8 cellular contexts compared by ENCODE assay signal in genomic region chr19:1173845-1174809, GRCh38. TPM values are rescaled to one million over a fixed set of nuclear protein-coding genes. Genes with fewer than 3 reads are reported as not detected.
A peak's percentile ranks its signal among the peaks of the same experiment; 100 is the strongest.
DNase-seq lines count a peak whose midpoint lies in the region; ATAC-seq and TF ChIP-seq lines count a peak whose summit lies in the region.

Gene SBNO2, minus strand, starts transcription at chr19:1174268. Its CDS starts 19,992 bp downstream, at chr19:1154276.

- H3K27ac Mint-ChIP-seq in IgD-negative memory B cell: peak within 1 kb of the TSS; percentile 76 to 96 (median 84)

- TF ChIP-seq POLR2A in GM19099 (IDR thresholded peaks at IDR 0.05; ENCODE audit: extremely low read depth, insufficient read length, low read depth) (peak; percentile 97), Peyer's patch (IDR thresholded peaks at IDR 0.05) (peak; percentile 70 to 76)

- H3K4me1 Mint-ChIP-seq in IgD-negative memory B cell: peaks cover 5 to 14% (median 5%) of the 10 kb centered on the region in 3 donors

- CTCF ChIA-PET in AG04449 (lab: Yijun Ruan, JAX): interaction anchor here (1.6 kb wide), 1 partner anchor 21 kb away, joined by 3 read pairs; no protein-coding TSS in a partner anchor

- peaks cover 0 to 30% (median 16%) of the 10 kb centered on the region in 4 donors for H3K4me1 ChIP-seq in Peyer's patch
- H3K4me1 ChIP-seq in muscle layer of duodenum (ENCODE audit: control insufficient read depth in 1 of 2, insufficient read depth in 2 of 2, low read length in 2 of 2): peaks cover 2 to 33% of the 10 kb centered on the region in 2 donors

- no peaks in the 10 kb centered on the region for H3K9me3 ChIP-seq in Peyer's patch
- no peaks in the 10 kb centered on the region for H3K9me3 ChIP-seq in muscle layer of duodenum (ENCODE audit: control insufficient read depth in 1 of 2, low read length in 2 of 2)

- DNase-seq in AG04449 (ENCODE audit: low read depth, low spot score) (no peak), Peyer's patch (peak; percentile 82 to 96 (median 96))
- peak; percentile 98 to 99 for DNase-seq in activated T-cell treated with anti-CD3 and anti-CD28 coated beads, Interleukin-2, amount 50 U/mL, for 48 hours
- peak; percentile 92 for DNase-seq in stimulated activated CD8-positive, alpha-beta memory T cell treated with anti-CD3 and anti-CD28 coated beads, Interleukin-7, amount 100 ng/mL, for 24 hours (ENCODE audit: low read depth)

- no peaks in the 10 kb centered on the region for H3K36me3 Mint-ChIP-seq in IgD-negative memory B cell

- ATAC-seq in esophagus mucosa: peak; percentile 74

- H3K27me3 ChIP-seq in Peyer's patch (no peaks in the 10 kb centered on the region), muscle layer of duodenum (ENCODE audit: low read depth, low read length) (no peaks in the 10 kb centered on the region)

- TF ChIP-seq CTCF in AG04449 (IDR thresholded peaks at IDR 0.05; ENCODE audit: insufficient read depth, low read length, missing control alignments): no peak
- TF ChIP-seq CTCF in Peyer's patch (IDR thresholded peaks at IDR 0.05): no peak

- POLR2A ChIA-PET in AG04449 (lab: Yijun Ruan, JAX): interaction anchor here (0.7 kb wide), 2 partner anchors 35 to 147 kb away, joined by 3 read pairs; no protein-coding TSS in a partner anchor

- no peaks in the 10 kb centered on the region for H3K9me3 Mint-ChIP-seq in IgD-negative memory B cell

- H3K4me3 ChIP-seq in AG04449 (ENCODE audit: low read depth, low read length): peak within 1 kb of the TSS; percentile 91
- peak within 1 kb of the TSS; percentile 87 to 99 (median 98) for H3K4me3 ChIP-seq in Peyer's patch
- peak within 1 kb of the TSS; percentile 75 to 81 for H3K4me3 ChIP-seq in muscle layer of duodenum (ENCODE audit: low read depth in 1 of 2, low read length in 2 of 2)

- H3K36me3 ChIP-seq in Peyer's patch (no peaks in the 10 kb centered on the region), muscle layer of duodenum (ENCODE audit: control insufficient read depth in 1 of 2, insufficient read depth in 2 of 2, low read length in 2 of 2) (no peaks in the 10 kb centered on the region)

- peak within 1 kb of the TSS; percentile 92 to 99 (median 99) for H3K27ac ChIP-seq in Peyer's patch
- H3K27ac ChIP-seq in muscle layer of duodenum (ENCODE audit: low read length): peak within 1 kb of the TSS; percentile 87

- peak within 1 kb of the TSS; percentile 89 to 94 (median 92) for H3K4me3 Mint-ChIP-seq in IgD-negative memory B cell

- no peaks in the 10 kb centered on the region for H3K27me3 Mint-ChIP-seq in IgD-negative memory B cell

RNA-seq across cellular contexts. Expression of gene SBNO2, which starts in this region (rescaled TPM):
- 2.1 TPM for polyA plus RNA-seq in IgD-negative memory B cell
- total RNA-seq in Peyer's patch (10 to 100 TPM; 26.4 to 71.0 (median 57.8) TPM), esophagus mucosa (67.5 TPM)
